In genomic region chr4:157018920-157019490, GRCh38 we compare ENCODE assay signal across 33 cellular contexts. TPM values are rescaled to one million over a fixed set of nuclear protein-coding genes. Genes with fewer than 3 reads are reported as not detected.
"Had no signal": no experiment of that assay in that cellular context is flagged by ENCODE, and none has a peak within 500 bp of the region (broad histone marks: within the 10 kb centered on the region; RNA-seq: fewer than 3 reads in every experiment).

No MANE protein-coding gene starts in this region.

- H3K36me3 ChIP-seq: SJSA1 had no signal

- H3K4me2 ChIP-seq: KMS-11, PC-9, SK-N-SH had no signal

- H2AFZ ChIP-seq: PC-9 had no signal

- H3K9me2 ChIP-seq: SK-N-SH had no signal

- H3K9me3 ChIP-seq: SJSA1, SK-N-SH had no signal

- H3K9ac ChIP-seq: KMS-11, SK-N-SH had no signal

- H3K27ac ChIP-seq: KMS-11, PC-9, RWPE1, SJSA1 had no signal

- DNase-seq: Karpas-422, KBM-7, MM.1S, NCI-H1048, NCI-H1092 treated with DMSO at 0.1 percent for 48 hours, NCI-H1105 treated with DMSO at 0.1 percent for 48 hours, NCI-H1417, NCI-H1436, NCI-H146, NCI-H1694, NCI-H187, NCI-H1930, NCI-H2029 treated with DMSO at 0.1 percent for 48 hours, NCI-H2081 treated with DMSO at 0.1 percent for 48 hours, NCI-H2107, NCI-H2171, NCI-H226, NCI-H446 treated with DMSO at 0.1 percent for 48 hours, NCI-H510A, NCI-H524, NCI-H526, NCI-H69, NCI-H748 treated with DMSO at 0.1 percent for 48 hours, NCI-H82, PC-9, SHP77 treated with DMSO at 0.1 percent for 48 hours, SK-N-SH had no signal

- H3K4me3 ChIP-seq: PC-9, SJSA1 had no signal

- H3K27me3 ChIP-seq: SJSA1 had no signal

- ATAC-seq: Panc1, Right ventricle myocardium inferior had no signal

RNA-seq across cellular contexts. Expression of gene PDGFC, which starts 47.4 kb away (rescaled TPM):
- total RNA-seq: OCI-LY7 had no signal

RNA-seq across cellular contexts. Expression of gene GLRB, which starts 56.9 kb away (rescaled TPM):
- total RNA-seq: OCI-LY7 had no signal
